ENCODE assay signal across 12 cellular contexts in the genomic region with DNA sequence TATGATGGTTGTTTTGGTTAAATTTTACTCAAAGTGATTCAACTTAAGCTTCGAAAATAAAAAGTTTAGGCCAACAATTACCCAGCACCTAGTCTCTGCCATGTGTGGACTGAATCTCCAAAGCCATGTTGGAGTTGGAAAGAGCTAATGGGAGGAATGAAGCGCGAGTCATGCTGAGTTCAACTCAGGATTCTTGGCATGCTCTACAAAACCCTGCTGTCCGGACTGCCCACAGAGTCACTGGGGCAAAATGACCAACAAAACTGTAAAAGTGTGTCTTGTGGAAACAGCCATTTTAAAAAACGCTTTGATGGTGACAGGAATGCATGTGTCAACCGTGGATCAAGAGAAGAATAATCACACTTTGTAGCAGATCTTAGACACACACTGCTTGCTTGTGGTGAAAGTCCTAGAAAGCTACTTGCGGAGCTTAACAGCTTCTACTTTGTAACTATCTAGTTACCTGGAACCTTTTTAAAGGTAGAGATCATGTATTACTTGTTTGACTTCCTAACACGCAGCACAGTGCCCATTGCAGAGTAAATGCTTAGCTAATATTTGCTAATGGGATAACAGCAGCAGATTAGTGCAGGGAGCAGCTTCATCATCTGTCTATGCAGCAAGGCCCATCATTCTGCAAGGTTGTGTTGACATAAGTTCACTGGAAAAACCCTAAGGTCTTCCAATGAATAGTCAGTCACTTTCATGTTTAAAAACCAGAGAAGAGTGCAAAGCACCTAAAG. TPM values are rescaled to one million over a fixed set of nuclear protein-coding genes. Genes with fewer than 3 reads are reported as not detected.
A peak's percentile ranks its signal among the peaks of the same experiment; 100 is the strongest.
DNase-seq lines count a peak whose midpoint lies in the region; ATAC-seq and TF ChIP-seq lines count a peak whose summit lies in the region.
"Had no signal": no experiment of that assay in that cellular context is flagged by ENCODE, and none has a peak within 500 bp of the region (broad histone marks: within the 10 kb centered on the region; RNA-seq: fewer than 3 reads in every experiment).

No MANE protein-coding gene starts in this region.

- H3F3A ChIP-seq in PC-3 (ENCODE audit: low read length, unreplicated experiment), result no peaks in the 10 kb centered on the region

- H3K36me3 ChIP-seq in PC-3 (ENCODE audit: low read depth, low read length) (no peaks in the 10 kb centered on the region), gastrocnemius medialis (no peaks in the 10 kb centered on the region)
- H3K36me3 ChIP-seq: right lobe of liver had no signal

- H3K27ac ChIP-seq in PC-3 (ENCODE audit: low read length) (no peak overlapping the region), RWPE1 (no peak overlapping the region), gastrocnemius medialis (no peak overlapping the region)

- no peak for TF ChIP-seq CTCF in PC-3 (conservative IDR thresholded peaks at IDR 0.05; ENCODE audit: low read depth, low read length)
- no peak for TF ChIP-seq CTCF in fibroblast of mammary gland (conservative IDR thresholded peaks at IDR 0.05; ENCODE audit: control insufficient read depth, insufficient read depth, low read depth, low read length)
- no peak for TF ChIP-seq CTCF in RWPE1 (conservative IDR thresholded peaks at IDR 0.05; ENCODE audit: low read depth)
- no peak for TF ChIP-seq CTCF in gastrocnemius medialis (IDR thresholded peaks at IDR 0.05 in 4 of 5, conservative IDR thresholded peaks at IDR 0.05 in 1 of 5)

- H4K20me1 ChIP-seq in PC-3 (ENCODE audit: low read length), result no peaks in the 10 kb centered on the region

- TF ChIP-seq POLR2A in gastrocnemius medialis (IDR thresholded peaks at IDR 0.05), result no peak

- H3K9me2 ChIP-seq in PC-3 (replicated peaks; ENCODE audit: low read length), result no peaks in the 10 kb centered on the region

- DNase-seq in AG08395 (ENCODE audit: low spot score) (peak; percentile 64), ELR (ENCODE audit: low read depth) (peak; percentile 19), PC-3 (peak; percentile 48), fibroblast of mammary gland (ENCODE audit: low read depth) (peak; percentile 55), RWPE1 (ENCODE audit: low spot score) (no peak), gastrocnemius medialis (no peak)
- DNase-seq: dermis blood vessel endothelial cell, DND-41, MV-4-11, right lobe of liver had no signal

- H3K9me3 ChIP-seq in PC-3 (ENCODE audit: low read length) (no peaks in the 10 kb centered on the region), gastrocnemius medialis (no peaks in the 10 kb centered on the region)
- H3K9me3 ChIP-seq: right lobe of liver had no signal

- in situ Hi-C loops in gastrocnemius medialis (cut with MboI; ENCODE audit: low sequenced_read_pairs in 4 of 4), result loop anchor here in 1 of 4 donors (5.0 kb wide), 1 partner anchor 360 kb away; no protein-coding TSS in a partner anchor

- H3K4me3 ChIP-seq in PC-3 (ENCODE audit: low read length) (no peak overlapping the region), fibroblast of mammary gland (ENCODE audit: control insufficient read depth, low read depth, low read length) (no peak overlapping the region), gastrocnemius medialis (no peak overlapping the region)
- H3K4me3 ChIP-seq: right lobe of liver had no signal

- BruUV-seq in PC-3 (replicated peaks; lab: Mats Ljungman, UMichigan), result no TSS peak

- CTCF ChIA-PET in PC-3 (lab: Charles Lee), result interaction anchor here (0.6 kb wide), 1 partner anchor 434 kb away, joined by 4 read pairs; no protein-coding TSS in a partner anchor
- CTCF ChIA-PET in RWPE1 (lab: Yijun Ruan, JAX), result interaction anchor here (0.7 kb wide), 1 partner anchor 239 kb away, joined by 3 read pairs; no protein-coding TSS in a partner anchor

- no peaks in the 10 kb centered on the region for H3K79me2 ChIP-seq in PC-3 (ENCODE audit: low read length)

- peaks cover 8% of the 10 kb centered on the region; the same call in 1 of the 2 replicates for H3K4me1 ChIP-seq in PC-3 (ENCODE audit: insufficient read depth, low read length)
- H3K4me1 ChIP-seq in gastrocnemius medialis, result no peaks in the 10 kb centered on the region

- H3K4me2 ChIP-seq in PC-3 (ENCODE audit: low read length), result no peak overlapping the region

- H3K27me3 ChIP-seq in PC-3 (ENCODE audit: low read length), result peaks cover 6% of the 10 kb centered on the region; the same call in 1 of the 2 replicates
- H3K27me3 ChIP-seq in gastrocnemius medialis, result no peaks in the 10 kb centered on the region
- H3K27me3 ChIP-seq: right lobe of liver had no signal

- POLR2A ChIA-PET in PC-3 (lab: Charles Lee; ENCODE audit: unreplicated experiment), result no interaction called here
- POLR2A ChIA-PET in RWPE1 (lab: Yijun Ruan, JAX; ENCODE audit: low non-redundant PET), result no interaction called here

- no peak overlapping the region for H2AFZ ChIP-seq in PC-3 (ENCODE audit: low read length)

- ATAC-seq in PC-3 (peak; percentile 62), GM19467 (IDR thresholded peaks at IDR 0.05; ENCODE audit: unreplicated experiment) (no peak), GM21723 (IDR thresholded peaks at IDR 0.05; ENCODE audit: unreplicated experiment) (no peak), gastrocnemius medialis (no peak)

- H3K9ac ChIP-seq in PC-3 (ENCODE audit: low read length), result no peak overlapping the region

- intact Hi-C loops in PC-3 (cut with micrococcal nuclease), result no loop called here
- intact Hi-C loops in gastrocnemius medialis (cut with DNase I; ENCODE audit: low total_unique reads), result loop anchor here (5.0 kb wide), 1 partner anchor 100 kb away; no protein-coding TSS in a partner anchor

RNA-seq across cellular contexts. Expression of gene GBP6, which starts 7.0 kb away (rescaled TPM):
- total RNA-seq in PC-3 (2014; rRNA removed) (0.17 and 0.40 TPM in 2 replicates), gastrocnemius medialis (not detected)

Comparison
In these comparisons a context has a peak if more than half of its experiments do, and no peak if none do; other contexts are left out.
1. DNase-seq: peak in AG08395 (single experiment), ELR (single experiment), PC-3 (single experiment) and fibroblast of mammary gland (single experiment); none in RWPE1 (single experiment) and gastrocnemius medialis (0 of 2).